Comparison of ENCODE assay signal across 19 cellular contexts in genomic region chr20:43945391-43946205, GRCh38. TPM values are rescaled to one million over a fixed set of nuclear protein-coding genes. Genes with fewer than 3 reads are reported as not detected.
DNase-seq lines count a peak whose midpoint lies in the region; ATAC-seq and TF ChIP-seq lines count a peak whose summit lies in the region.
"Had no signal": no experiment of that assay in that cellular context is flagged by ENCODE, and none has a peak within 500 bp of the region (broad histone marks: within the 10 kb centered on the region; RNA-seq: fewer than 3 reads in every experiment).

No MANE protein-coding gene starts in this region.

- H2BK120ac ChIP-seq in mesenchymal stem cell (ENCODE audit: low read depth, low read length), result no peak overlapping the region

- H3K27ac ChIP-seq in Panc1 (ENCODE audit: low read length), result peak overlapping the region; percentile 86
- H3K27ac ChIP-seq in mesenchymal stem cell (ENCODE audit: low read length, poor library complexity, severe bottlenecking), result no peak overlapping the region
- peak overlapping the region; percentile 31 for H3K27ac ChIP-seq in thymus (ENCODE audit: low read depth)
- H3K27ac ChIP-seq in WERI-Rb-1, result no peak overlapping the region
- H3K27ac ChIP-seq: RWPE1, SJSA1 had no signal

- 94% methylated on average over 24 of the region's 24 CpGs for WGBS in mesenchymal stem cell
- 84% methylated on average over 24 of the region's 24 CpGs for WGBS in thymus

- H3K9me3 ChIP-seq in Panc1 (ENCODE audit: control insufficient read depth, insufficient read depth, low read depth, low read length) (no peaks in the 10 kb centered on the region), mesenchymal stem cell (ENCODE audit: control insufficient read depth, low read length) (no peaks in the 10 kb centered on the region), thymus (ENCODE audit: control insufficient read depth) (no peaks in the 10 kb centered on the region), WERI-Rb-1 (ENCODE audit: severe bottlenecking) (no peaks in the 10 kb centered on the region)
- H3K9me3 ChIP-seq: SJSA1 had no signal

- H3K27me3 ChIP-seq in Panc1 (ENCODE audit: control insufficient read depth, insufficient read depth, low read length) (no peaks in the 10 kb centered on the region), mesenchymal stem cell (ENCODE audit: control insufficient read depth in 1 of 2, insufficient read depth in 1 of 2, low read length in 2 of 2) (peaks cover 0 to 8% of the 10 kb centered on the region in 2 experiments), thymus (ENCODE audit: control insufficient read depth, insufficient read depth) (no peaks in the 10 kb centered on the region), WERI-Rb-1 (ENCODE audit: insufficient read depth, low read depth, severe bottlenecking) (peaks cover 90% of the 10 kb centered on the region)
- H3K27me3 ChIP-seq: SJSA1 had no signal

- CTCF ChIA-PET in activated CD4-positive, alpha-beta memory T cell treated with anti-CD3 and anti-CD28 coated beads for 36 hours (lab: Charles Lee), result no interaction called here
- CTCF ChIA-PET in activated CD4-positive, alpha-beta memory T cell treated with anti-CD3 and anti-CD28 coated beads, Interleukin-2, amount 10 ng/mL, durations not matched to agents 7 days and 5 days (lab: Charles Lee), result no interaction called here
- CTCF ChIA-PET in Panc1 (lab: Charles Lee), result no interaction called here

- peak overlapping the region; percentile 63 for H2BK15ac ChIP-seq in mesenchymal stem cell (ENCODE audit: low read depth, poor library complexity, severe bottlenecking)

- DNase-seq in activated CD4-positive, alpha-beta memory T cell treated with anti-CD3 and anti-CD28 coated beads for 36 hours, result no peak
- no peak for DNase-seq in activated CD4-positive, alpha-beta memory T cell treated with anti-CD3 and anti-CD28 coated beads, Interleukin-2, amount 10 ng/mL, durations not matched to agents 7 days and 5 days
- DNase-seq in Panc1 (ENCODE audit: low read depth, low spot score), result no peak
- DNase-seq in mesenchymal stem cell, result no peak
- no peak for DNase-seq in WERI-Rb-1
- no peak for DNase-seq in activated T-helper 1 cell treated with anti-CD3 and anti-CD28 coated beads, Interleukin-12 subunit alpha, Interleukin-12 subunit beta, Interleukin-2, Interleukin-4 antibody, amounts not matched to agents 30 ng/mL and 10 ng/mL and 1 ng/mL, durations not matched to agents 14 hours and 24 hours and 36 hours (ENCODE audit: low spot score)
- DNase-seq: GF-D8, HCEC 1CT, Kasumi-1, NCI-H1417 treated with DMSO at 0.1 percent for 48 hours, NCI-H2029, NCI-H2227 treated with DMSO at 0.1 percent for 48 hours, NCI-H526 treated with DMSO at 0.1 percent for 48 hours, OCI-M1 had no signal

- H4K8ac ChIP-seq in mesenchymal stem cell (ENCODE audit: low read length), result no peak overlapping the region

- peak overlapping the region in 1 of 2 experiments; percentile 63 for H3K14ac ChIP-seq in mesenchymal stem cell (ENCODE audit: low read length in 2 of 2)

- no peak overlapping the region for H3K9ac ChIP-seq in mesenchymal stem cell (ENCODE audit: low read length)

- H4K91ac ChIP-seq in mesenchymal stem cell (ENCODE audit: low read length), result peak overlapping the region; percentile 27

- no peaks in the 10 kb centered on the region for H3K36me3 Mint-ChIP-seq in activated CD4-positive, alpha-beta memory T cell treated with anti-CD3 and anti-CD28 coated beads for 36 hours
- H3K36me3 Mint-ChIP-seq in activated CD4-positive, alpha-beta memory T cell treated with anti-CD3 and anti-CD28 coated beads, Interleukin-2, amount 10 ng/mL, durations not matched to agents 7 days and 5 days (ENCODE audit: low read depth), result no peaks in the 10 kb centered on the region
- H3K36me3 Mint-ChIP-seq in activated T-helper 1 cell treated with anti-CD3 and anti-CD28 coated beads, Interleukin-12 subunit alpha, Interleukin-12 subunit beta, Interleukin-2, Interleukin-4 antibody, amounts not matched to agents 30 ng/mL and 10 ng/mL and 1 ng/mL, durations not matched to agents 14 hours and 24 hours and 36 hours (ENCODE audit: low read depth), result peaks cover 8% of the 10 kb centered on the region

- intact Hi-C loops in activated CD4-positive, alpha-beta memory T cell treated with anti-CD3 and anti-CD28 coated beads for 36 hours (cut with micrococcal nuclease), result no loop called here
- intact Hi-C loops in Panc1 (cut with micrococcal nuclease; ENCODE audit: unreplicated experiment), result no loop called here
- intact Hi-C loops in activated T-helper 1 cell treated with anti-CD3 and anti-CD28 coated beads, Interleukin-12 subunit alpha, Interleukin-12 subunit beta, Interleukin-2, Interleukin-4 antibody, amounts not matched to agents 30 ng/mL and 10 ng/mL and 1 ng/mL, durations not matched to agents 14 hours and 24 hours and 36 hours (cut with micrococcal nuclease), result no loop called here

- no peak overlapping the region for H3K27ac Mint-ChIP-seq in activated CD4-positive, alpha-beta memory T cell treated with anti-CD3 and anti-CD28 coated beads for 36 hours
- H3K27ac Mint-ChIP-seq in activated CD4-positive, alpha-beta memory T cell treated with anti-CD3 and anti-CD28 coated beads, Interleukin-2, amount 10 ng/mL, durations not matched to agents 7 days and 5 days, result no peak overlapping the region
- no peak overlapping the region for H3K27ac Mint-ChIP-seq in activated T-helper 1 cell treated with anti-CD3 and anti-CD28 coated beads, Interleukin-12 subunit alpha, Interleukin-12 subunit beta, Interleukin-2, Interleukin-4 antibody, amounts not matched to agents 30 ng/mL and 10 ng/mL and 1 ng/mL, durations not matched to agents 14 hours and 24 hours and 36 hours

- peak overlapping the region in 1 of 2 experiments; percentile 9 for H3K4ac ChIP-seq in mesenchymal stem cell (ENCODE audit: low read depth in 1 of 2, low read length in 2 of 2)

- no peak overlapping the region for H2BK12ac ChIP-seq in mesenchymal stem cell (ENCODE audit: low read length in 2 of 2)

- peaks cover 20% of the 10 kb centered on the region for H3K27me3 Mint-ChIP-seq in activated CD4-positive, alpha-beta memory T cell treated with anti-CD3 and anti-CD28 coated beads for 36 hours
- peaks cover 53% of the 10 kb centered on the region for H3K27me3 Mint-ChIP-seq in activated CD4-positive, alpha-beta memory T cell treated with anti-CD3 and anti-CD28 coated beads, Interleukin-2, amount 10 ng/mL, durations not matched to agents 7 days and 5 days
- peaks cover 14% of the 10 kb centered on the region for H3K27me3 Mint-ChIP-seq in activated T-helper 1 cell treated with anti-CD3 and anti-CD28 coated beads, Interleukin-12 subunit alpha, Interleukin-12 subunit beta, Interleukin-2, Interleukin-4 antibody, amounts not matched to agents 30 ng/mL and 10 ng/mL and 1 ng/mL, durations not matched to agents 14 hours and 24 hours and 36 hours (ENCODE audit: insufficient read depth)

- no peak for ATAC-seq in Panc1
- ATAC-seq in HG02642 (IDR thresholded peaks at IDR 0.05; ENCODE audit: poor library complexity, unreplicated experiment), result no peak

- H3K4me1 ChIP-seq in Panc1 (ENCODE audit: control insufficient read depth, insufficient read depth, low read length) (peaks cover 82% of the 10 kb centered on the region), mesenchymal stem cell (ENCODE audit: control insufficient read depth, insufficient read depth, low read depth, low read length) (peaks cover 14% of the 10 kb centered on the region), thymus (ENCODE audit: control insufficient read depth, insufficient read depth, low read length) (peaks cover 73% of the 10 kb centered on the region)

- H2AFZ ChIP-seq in mesenchymal stem cell (ENCODE audit: low read depth, low read length), result no peak overlapping the region

- no peak overlapping the region for H2AK5ac ChIP-seq in mesenchymal stem cell (ENCODE audit: low read length, severe bottlenecking)

- peak overlapping the region in 1 of 2 experiments; percentile 6 for H3K18ac ChIP-seq in mesenchymal stem cell (ENCODE audit: low read depth in 1 of 2, low read length in 2 of 2)

- TF ChIP-seq CTCF in Panc1 (IDR thresholded peaks at IDR 0.05) (no peak), WERI-Rb-1 (IDR thresholded peaks at IDR 0.05; ENCODE audit: low read depth, low read length) (no peak)

- H3K36me3 ChIP-seq in Panc1 (ENCODE audit: control insufficient read depth, insufficient read depth, low read length) (no peaks in the 10 kb centered on the region), mesenchymal stem cell (ENCODE audit: control insufficient read depth in 1 of 2, insufficient read depth in 2 of 2, low read depth in 1 of 2, low read length in 2 of 2) (no peaks in the 10 kb centered on the region), thymus (ENCODE audit: control insufficient read depth, insufficient read depth) (no peaks in the 10 kb centered on the region), WERI-Rb-1 (no peaks in the 10 kb centered on the region)

- no peak overlapping the region for H3K4me2 ChIP-seq in mesenchymal stem cell (ENCODE audit: low read length, poor library complexity, severe bottlenecking)

- POLR2A ChIA-PET in activated CD4-positive, alpha-beta memory T cell treated with anti-CD3 and anti-CD28 coated beads for 36 hours (lab: Charles Lee), result interaction anchor here (1.1 kb wide), 1 partner anchor 10 kb away, joined by 4 read pairs; no protein-coding TSS in a partner anchor
- POLR2A ChIA-PET in activated CD4-positive, alpha-beta memory T cell treated with anti-CD3 and anti-CD28 coated beads, Interleukin-2, amount 10 ng/mL, durations not matched to agents 7 days and 5 days (lab: Charles Lee), result interaction anchor here (0.8 kb wide), 1 partner anchor 8 kb away, joined by 3 read pairs; no protein-coding TSS in a partner anchor
- POLR2A ChIA-PET in Panc1 (lab: Charles Lee), result no interaction called here

- peak overlapping the region in 1 of 2 experiments; percentile 61 for H3K23ac ChIP-seq in mesenchymal stem cell (ENCODE audit: low read length in 2 of 2)

- H3K4me3 Mint-ChIP-seq in activated CD4-positive, alpha-beta memory T cell treated with anti-CD3 and anti-CD28 coated beads for 36 hours, result peak overlapping the region; percentile 3
- H3K4me3 Mint-ChIP-seq in activated CD4-positive, alpha-beta memory T cell treated with anti-CD3 and anti-CD28 coated beads, Interleukin-2, amount 10 ng/mL, durations not matched to agents 7 days and 5 days, result no peak overlapping the region
- H3K4me3 Mint-ChIP-seq in activated T-helper 1 cell treated with anti-CD3 and anti-CD28 coated beads, Interleukin-12 subunit alpha, Interleukin-12 subunit beta, Interleukin-2, Interleukin-4 antibody, amounts not matched to agents 30 ng/mL and 10 ng/mL and 1 ng/mL, durations not matched to agents 14 hours and 24 hours and 36 hours, result no peak overlapping the region
- H3K4me3 Mint-ChIP-seq: CD14-positive monocyte had no signal

- BruUV-seq in Panc1 (replicated peaks; lab: Mats Ljungman, UMichigan), result no TSS peak

- peaks cover 62% of the 10 kb centered on the region for H3K4me1 Mint-ChIP-seq in activated CD4-positive, alpha-beta memory T cell treated with anti-CD3 and anti-CD28 coated beads for 36 hours (ENCODE audit: low read depth)
- H3K4me1 Mint-ChIP-seq in activated CD4-positive, alpha-beta memory T cell treated with anti-CD3 and anti-CD28 coated beads, Interleukin-2, amount 10 ng/mL, durations not matched to agents 7 days and 5 days, result peaks cover 72% of the 10 kb centered on the region
- peaks cover 81% of the 10 kb centered on the region for H3K4me1 Mint-ChIP-seq in activated T-helper 1 cell treated with anti-CD3 and anti-CD28 coated beads, Interleukin-12 subunit alpha, Interleukin-12 subunit beta, Interleukin-2, Interleukin-4 antibody, amounts not matched to agents 30 ng/mL and 10 ng/mL and 1 ng/mL, durations not matched to agents 14 hours and 24 hours and 36 hours (ENCODE audit: low read depth)

- H2BK5ac ChIP-seq in mesenchymal stem cell (ENCODE audit: low read depth, low read length, poor library complexity, severe bottlenecking), result no peak overlapping the region

- H3K4me3 ChIP-seq in Panc1 (ENCODE audit: low read depth in 2 of 2, low read length in 2 of 2) (no peak overlapping the region), mesenchymal stem cell (ENCODE audit: insufficient read depth in 1 of 2, low read depth in 1 of 2, low read length in 2 of 2) (no peak overlapping the region), thymus (ENCODE audit: low read length) (peak overlapping the region; percentile 10), WERI-Rb-1 (ENCODE audit: low read depth, low read length) (no peak overlapping the region)
- H3K4me3 ChIP-seq: SJSA1 had no signal

- H3K9me3 Mint-ChIP-seq in activated CD4-positive, alpha-beta memory T cell treated with anti-CD3 and anti-CD28 coated beads for 36 hours, result no peaks in the 10 kb centered on the region
- H3K9me3 Mint-ChIP-seq in activated CD4-positive, alpha-beta memory T cell treated with anti-CD3 and anti-CD28 coated beads, Interleukin-2, amount 10 ng/mL, durations not matched to agents 7 days and 5 days, result no peaks in the 10 kb centered on the region
- no peaks in the 10 kb centered on the region for H3K9me3 Mint-ChIP-seq in activated T-helper 1 cell treated with anti-CD3 and anti-CD28 coated beads, Interleukin-12 subunit alpha, Interleukin-12 subunit beta, Interleukin-2, Interleukin-4 antibody, amounts not matched to agents 30 ng/mL and 10 ng/mL and 1 ng/mL, durations not matched to agents 14 hours and 24 hours and 36 hours

- no peaks in the 10 kb centered on the region for H3K79me1 ChIP-seq in mesenchymal stem cell (replicated peaks; ENCODE audit: low read length, poor library complexity, severe bottlenecking)

- in situ Hi-C loops in Panc1 (cut with HindIII; ENCODE audit: low pct_unique_long_range_greater_than_20kb, low sequenced_read_pairs), result no loop called here

RNA-seq across cellular contexts. Expression of gene TOX2, which starts 30.9 kb away (rescaled TPM):
- total RNA-seq in activated CD4-positive, alpha-beta memory T cell treated with anti-CD3 and anti-CD28 coated beads for 36 hours, result 1 to 10 TPM; 2.2 to 2.5 TPM
- 1 to 10 TPM; 4.4 to 4.6 TPM for total RNA-seq in activated CD4-positive, alpha-beta memory T cell treated with anti-CD3 and anti-CD28 coated beads, Interleukin-2, amount 10 ng/mL, durations not matched to agents 7 days and 5 days
- 85.4 TPM for total RNA-seq in Panc1 (2021; ENCODE audit: unreplicated experiment)
- 137 TPM for polyA plus RNA-seq in Panc1 (2012; ENCODE audit: insufficient read length)
- polyA plus RNA-seq in mesenchymal stem cell (2013, experiment 1 of 2), result 170 TPM
- polyA plus RNA-seq in mesenchymal stem cell (2013, experiment 2 of 2), result 164 TPM
- 75.8 TPM for polyA plus RNA-seq in thymus
- total RNA-seq in activated T-helper 1 cell treated with anti-CD3 and anti-CD28 coated beads, Interleukin-12 subunit alpha, Interleukin-12 subunit beta, Interleukin-2, Interleukin-4 antibody, amounts not matched to agents 30 ng/mL and 10 ng/mL and 1 ng/mL, durations not matched to agents 14 hours and 24 hours and 36 hours, result 4.0 and 4.8 TPM in 2 replicates

Comparison
In these comparisons a context has a peak if more than half of its experiments do, and no peak if none do; other contexts are left out.
1. H3K27ac ChIP-seq: peak in Panc1 (single experiment) and thymus (single experiment); none in mesenchymal stem cell (single experiment) and WERI-Rb-1 (single experiment).
2. RNA of gene TOX2, which starts 30.9 kb away (total RNA-seq): 85.4 TPM in Panc1 (single experiment); 4.4 to 4.6 TPM in activated CD4-positive, alpha-beta memory T cell treated with anti-CD3 and anti-CD28 coated beads, Interleukin-2, amount 10 ng/mL, durations not matched to agents 7 days and 5 days, 4.0 to 4.8 TPM in activated T-helper 1 cell treated with anti-CD3 and anti-CD28 coated beads, Interleukin-12 subunit alpha, Interleukin-12 subunit beta, Interleukin-2, Interleukin-4 antibody, amounts not matched to agents 30 ng/mL and 10 ng/mL and 1 ng/mL, durations not matched to agents 14 hours and 24 hours and 36 hours and 2.2 to 2.5 TPM in activated CD4-positive, alpha-beta memory T cell treated with anti-CD3 and anti-CD28 coated beads for 36 hours; every median in the first group is over 10 times any median in the second.